Comparison of ENCODE assay signal across 16 cellular contexts in the genomic region with DNA sequence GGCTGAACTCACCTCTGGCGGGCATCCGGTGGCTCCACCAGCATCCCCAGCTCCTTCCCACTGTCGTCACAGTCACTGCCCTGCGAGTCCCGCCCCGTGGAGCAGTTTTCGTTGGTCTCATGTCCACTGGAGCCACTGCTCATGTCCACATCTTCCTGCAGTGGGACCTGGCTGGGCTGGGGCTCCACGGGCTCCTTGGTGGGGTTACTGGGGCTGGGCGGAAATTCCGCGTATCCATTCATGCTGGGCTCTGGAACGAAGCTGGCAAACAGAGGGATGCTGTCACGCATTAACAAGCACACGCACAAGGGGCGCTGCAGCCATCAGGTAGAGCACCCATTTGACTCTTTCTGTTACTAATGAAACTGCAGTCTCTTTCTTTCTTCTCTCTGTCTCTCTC. TPM values are rescaled to one million over a fixed set of nuclear protein-coding genes. Genes with fewer than 3 reads are reported as not detected.
DNase-seq lines count a peak whose midpoint lies in the region; ATAC-seq and TF ChIP-seq lines count a peak whose summit lies in the region.
"Had no signal": no experiment of that assay in that cellular context is flagged by ENCODE, and none has a peak within 500 bp of the region (broad histone marks: within the 10 kb centered on the region; RNA-seq: fewer than 3 reads in every experiment).

No MANE protein-coding gene starts in this region.

- H3K4me3 ChIP-seq in BE2C (ENCODE audit: low read depth, low read length): no peak overlapping the region
- no peak overlapping the region for H3K4me3 ChIP-seq in GM23338
- no peak overlapping the region for H3K4me3 ChIP-seq in brain microvascular endothelial cell (ENCODE audit: low read depth, low read length)
- H3K4me3 ChIP-seq in lower lobe of right lung: no peak overlapping the region
- H3K4me3 ChIP-seq: uterus had no signal

- no peaks in the 10 kb centered on the region; the same call in 1 of the 2 replicates for H3K79me2 ChIP-seq in GM23338 (replicated peaks; ENCODE audit: insufficient read depth)

- peaks cover 2% of the 10 kb centered on the region; the same call in 1 of the 2 replicates for H4K20me1 ChIP-seq in GM23338 (replicated peaks; ENCODE audit: insufficient read depth)

- in situ Hi-C loops in brain microvascular endothelial cell (cut with HindIII; ENCODE audit: low pct_ligation_motif_present, low sequenced_read_pairs): no loop called here

- H3K9me3 ChIP-seq in BE2C (no peaks in the 10 kb centered on the region), lower lobe of right lung (no peaks in the 10 kb centered on the region)
- H3K9me3 ChIP-seq: uterus had no signal

- DNase-seq in BE2C: peak; percentile 34
- peak; percentile 88 for DNase-seq in GM23338 (ENCODE audit: low spot score)
- DNase-seq in brain microvascular endothelial cell: no peak
- DNase-seq in lower lobe of right lung: peak; percentile 43
- no peak for DNase-seq in activated T-cell treated with anti-CD3 and anti-CD28 coated beads, Interleukin-2, amount 50 U/mL, for 48 hours
- no peak for DNase-seq in NCI-H1048 (lab: John Stamatoyannopoulos, UW)
- DNase-seq: activated CD8-positive, alpha-beta T cell treated with anti-CD3 and anti-CD28 coated beads, Interleukin-2, amount 10 ng/mL, durations not matched to agents 7 days and 5 days; effector memory CD4-positive, alpha-beta T cell; foreskin melanocyte; Karpas-422; naive B cell; NCI-H1930; stimulated activated naive B cell treated with anti-CD40 and anti-IgM and Interleukin-4, amounts not matched to agents 10 μg/mL and 1 μg/mL and 100 μg/mL, for 72 hours; uterus had no signal

- no peak overlapping the region for H3K27ac Mint-ChIP-seq in GM23338
- H3K27ac Mint-ChIP-seq: activated CD8-positive, alpha-beta T cell treated with anti-CD3 and anti-CD28 coated beads, Interleukin-2, amount 10 ng/mL, durations not matched to agents 7 days and 5 days; stimulated activated naive B cell treated with anti-CD40 and anti-IgM and Interleukin-4, amounts not matched to agents 10 μg/mL and 1 μg/mL and 100 μg/mL, for 72 hours had no signal

- H3K4me1 Mint-ChIP-seq in GM23338: peaks cover 8% of the 10 kb centered on the region; the same call in 1 of the 3 replicates

- no peaks in the 10 kb centered on the region for H3K4me1 ChIP-seq in BE2C
- no peaks in the 10 kb centered on the region; the same call in 1 of the 2 replicates for H3K4me1 ChIP-seq in GM23338 (ENCODE audit: insufficient read depth)
- peaks cover 20% of the 10 kb centered on the region for H3K4me1 ChIP-seq in lower lobe of right lung
- H3K4me1 ChIP-seq: uterus had no signal

- H3K9me2 ChIP-seq in GM23338 (ENCODE audit: insufficient read depth): no peaks in the 10 kb centered on the region

- H3K27ac ChIP-seq in GM23338 (ENCODE audit: low read depth): no peak overlapping the region
- no peak overlapping the region for H3K27ac ChIP-seq in brain microvascular endothelial cell
- H3K27ac ChIP-seq in lower lobe of right lung: no peak overlapping the region
- H3K27ac ChIP-seq: uterus had no signal

- H3K36me3 Mint-ChIP-seq in GM23338 (ENCODE audit: low read depth): peaks cover 7% of the 10 kb centered on the region; the same call in 2 of the 3 replicates

- no peaks in the 10 kb centered on the region for H3K27me3 ChIP-seq in BE2C
- no peaks in the 10 kb centered on the region for H3K27me3 ChIP-seq in GM23338 (ENCODE audit: insufficient read depth)
- H3K27me3 ChIP-seq in brain microvascular endothelial cell (replicated peaks): no peaks in the 10 kb centered on the region
- H3K27me3 ChIP-seq in lower lobe of right lung (ENCODE audit: low read depth): no peaks in the 10 kb centered on the region
- H3K27me3 ChIP-seq: uterus had no signal

- H3K36me3 ChIP-seq in BE2C (peaks cover 32% of the 10 kb centered on the region), GM23338 (ENCODE audit: insufficient read depth) (no peaks in the 10 kb centered on the region), brain microvascular endothelial cell (replicated peaks) (no peaks in the 10 kb centered on the region), lower lobe of right lung (peaks cover 47% of the 10 kb centered on the region)
- H3K36me3 ChIP-seq: uterus had no signal

- no peaks in the 10 kb centered on the region for H3F3A ChIP-seq in GM23338 (replicated peaks; ENCODE audit: low read depth)

- ATAC-seq in GM23338: peak; percentile 93
- ATAC-seq in lower lobe of right lung: no peak
- no peak for ATAC-seq in HG03139 (IDR thresholded peaks at IDR 0.05; ENCODE audit: unreplicated experiment)
- ATAC-seq: activated CD8-positive, alpha-beta T cell treated with anti-CD3 and anti-CD28 coated beads, Interleukin-2, amount 10 ng/mL, durations not matched to agents 7 days and 5 days; stimulated activated naive B cell treated with anti-CD40 and anti-IgM and Interleukin-4, amounts not matched to agents 10 μg/mL and 1 μg/mL and 100 μg/mL, for 72 hours had no signal

- intact Hi-C loops in lower lobe of right lung (cut with DNase I): no loop called here

- no peak overlapping the region; the same call in 2 of the 3 replicates for H3K4me3 Mint-ChIP-seq in GM23338
- H3K4me3 Mint-ChIP-seq: activated CD8-positive, alpha-beta T cell treated with anti-CD3 and anti-CD28 coated beads, Interleukin-2, amount 10 ng/mL, durations not matched to agents 7 days and 5 days; CD8-positive, alpha-beta memory T cell; stimulated activated naive B cell treated with anti-CD40 and anti-IgM and Interleukin-4, amounts not matched to agents 10 μg/mL and 1 μg/mL and 100 μg/mL, for 72 hours had no signal

- H3K9me3 Mint-ChIP-seq in GM23338: no peaks in the 10 kb centered on the region
- H3K9me3 Mint-ChIP-seq: CD8-positive, alpha-beta memory T cell; naive B cell; stimulated activated naive B cell treated with anti-CD40 and anti-IgM and Interleukin-4, amounts not matched to agents 10 μg/mL and 1 μg/mL and 100 μg/mL, for 72 hours had no signal

- TF ChIP-seq CTCF in BE2C (IDR thresholded peaks at IDR 0.05; ENCODE audit: low read depth, low read length) (peak; percentile 50), GM23338 (conservative IDR thresholded peaks at IDR 0.05; ENCODE audit: low read depth in 2 of 2) (peak; percentile 61 to 62), brain microvascular endothelial cell (IDR thresholded peaks at IDR 0.05; ENCODE audit: low read depth, low read length, missing control alignments) (peak; percentile 47), lower lobe of right lung (IDR thresholded peaks at IDR 0.05) (no peak)

- no peak overlapping the region for H2AFZ ChIP-seq in GM23338

- H3K4me2 ChIP-seq in GM23338: no peak overlapping the region

- peaks cover 7% of the 10 kb centered on the region for H3K27me3 Mint-ChIP-seq in GM23338 (ENCODE audit: insufficient read depth, low read depth, poor library complexity)
- H3K27me3 Mint-ChIP-seq: CD8-positive, alpha-beta memory T cell; naive B cell; stimulated activated naive B cell treated with anti-CD40 and anti-IgM and Interleukin-4, amounts not matched to agents 10 μg/mL and 1 μg/mL and 100 μg/mL, for 72 hours had no signal

TF ChIP-seq in GM23338, 12 proteins besides CTCF, POLR2A, EP300 and RAD21:
- TF ChIP-seq REST (IDR thresholded peaks at IDR 0.05; ENCODE audit: unreplicated experiment) (no peak), NANOG (IDR thresholded peaks at IDR 0.05; ENCODE audit: borderline replicate concordance) (no peak), ZNF114 (CRISPR knock-in tag; IDR thresholded peaks at IDR 0.05) (no peak), CREB1 (CRISPR knock-in tag; IDR thresholded peaks at IDR 0.05; ENCODE audit: low read depth) (no peak), EZH2 (IDR thresholded peaks at IDR 0.05; ENCODE audit: low read depth, unreplicated experiment) (no peak), JUNB (IDR thresholded peaks at IDR 0.05; ENCODE audit: unreplicated experiment) (no peak), EZH2phosphoT487 (IDR thresholded peaks at IDR 0.05; ENCODE audit: unreplicated experiment) (no peak)

RNA-seq across cellular contexts. Expression of gene PER2, which starts 10.7 kb away (rescaled TPM):
- 15.7 TPM for polyA plus RNA-seq in BE2C (2012; ENCODE audit: insufficient read depth, insufficient read length, low read depth)
- 4.6 TPM in 2 replicates for total RNA-seq in GM23338 (2014; rRNA removed; shearing (Covaris generic))
- 2.2 and 2.3 TPM in 2 replicates for polyA plus RNA-seq in GM23338 (2016; fragmentation: Nextera tagmentation; extraction: Ambion mirVana)
- 24.9 TPM for total RNA-seq in lower lobe of right lung

RNA-seq across cellular contexts. Expression of gene HES6, which starts 37.9 kb away (rescaled TPM):
- polyA plus RNA-seq in BE2C (2012; ENCODE audit: insufficient read depth, insufficient read length, low read depth): 55.3 TPM
- 76.3 and 85.5 TPM in 2 replicates for total RNA-seq in GM23338 (2014; rRNA removed; shearing (Covaris generic))
- 38.8 and 42.7 TPM in 2 replicates for polyA plus RNA-seq in GM23338 (2016; fragmentation: Nextera tagmentation; extraction: Ambion mirVana)
- total RNA-seq in lower lobe of right lung: 6.1 TPM

RNA-seq across cellular contexts. Expression of gene TRAF3IP1, which starts 42.6 kb away (rescaled TPM):
- 7.3 TPM for polyA plus RNA-seq in BE2C (2012; ENCODE audit: insufficient read depth, insufficient read length, low read depth)
- 12.2 and 12.5 TPM in 2 replicates for total RNA-seq in GM23338 (2014; rRNA removed; shearing (Covaris generic))
- 20.0 and 20.7 TPM in 2 replicates for polyA plus RNA-seq in GM23338 (2016; fragmentation: Nextera tagmentation; extraction: Ambion mirVana)
- total RNA-seq in lower lobe of right lung: 21.7 TPM

Comparison
In these comparisons a context has a peak if more than half of its experiments do, and no peak if none do; other contexts are left out.
1. DNase-seq: peak in BE2C (single experiment), GM23338 (single experiment) and lower lobe of right lung (single experiment); none in brain microvascular endothelial cell (single experiment), activated T-cell treated with anti-CD3 and anti-CD28 coated beads, Interleukin-2, amount 50 U/mL, for 48 hours (0 of 2) and NCI-H1048 (single experiment).
2. RNA of gene HES6, which starts 37.9 kb away (total RNA-seq): 76.3 to 85.5 TPM in GM23338; 6.1 TPM in lower lobe of right lung (single experiment); every median in the first group is over 10 times any median in the second.